ENCODE assay signal across 8 cellular contexts in genomic region chr1:6603424-6603850, GRCh38. TPM values are rescaled to one million over a fixed set of nuclear protein-coding genes. Genes with fewer than 3 reads are reported as not detected.
DNase-seq lines count a peak whose midpoint lies in the region; ATAC-seq, FAIRE-seq and TF ChIP-seq lines count a peak whose summit lies in the region.

No MANE protein-coding gene starts in this region.

- H3K27ac ChIP-seq in lung (ENCODE audit: low read depth in 1 of 2, low read length in 1 of 2) = peak overlapping the region; percentile 96 to 100

- WGBS in lung, 2 donors = 0 to 1% methylated on average over 29 of the region's 29 CpGs

- no peaks in the 10 kb centered on the region for H3K27me3 Mint-ChIP-seq in IgD-negative memory B cell
- no peaks in the 10 kb centered on the region for H3K27me3 Mint-ChIP-seq in activated CD4-positive, alpha-beta T cell treated with anti-CD3 and anti-CD28 coated beads for 36 hours
- peaks cover 3% of the 10 kb centered on the region for H3K27me3 Mint-ChIP-seq in dendritic cell treated with granulocyte-macrophage colony-stimulating factor and Interleukin-4, amounts not matched to agents 40 ng/mL and 50 ng/mL, for 4 days
- no peaks in the 10 kb centered on the region for H3K27me3 Mint-ChIP-seq in stimulated activated naive CD8-positive, alpha-beta T cell treated with anti-CD3 and anti-CD28 coated beads, Interleukin-15, Interleukin-2, amounts not matched to agents 100 ng/mL and 50 ng/mL, for 24 hours

- peaks cover 14 to 25% (median 18%) of the 10 kb centered on the region in 3 donors for H3K4me1 Mint-ChIP-seq in IgD-negative memory B cell
- peaks cover 27% of the 10 kb centered on the region for H3K4me1 Mint-ChIP-seq in activated CD4-positive, alpha-beta T cell treated with anti-CD3 and anti-CD28 coated beads for 36 hours
- peaks cover 33% of the 10 kb centered on the region for H3K4me1 Mint-ChIP-seq in dendritic cell treated with granulocyte-macrophage colony-stimulating factor and Interleukin-4, amounts not matched to agents 40 ng/mL and 50 ng/mL, for 4 days (ENCODE audit: low read depth)
- peaks cover 34% of the 10 kb centered on the region for H3K4me1 Mint-ChIP-seq in stimulated activated naive CD8-positive, alpha-beta T cell treated with anti-CD3 and anti-CD28 coated beads, Interleukin-15, Interleukin-2, amounts not matched to agents 100 ng/mL and 50 ng/mL, for 24 hours (ENCODE audit: low read depth)

- CTCF ChIA-PET in activated CD4-positive, alpha-beta T cell treated with anti-CD3 and anti-CD28 coated beads for 36 hours (lab: Charles Lee) = interaction anchor here (1.2 to 1.4 kb wide), 2 partner anchors 9 to 13 kb away, joined by 3 to 11 read pairs; no protein-coding TSS in a partner anchor

- H3K4me3 ChIP-seq in lung = peak overlapping the region; percentile 41

- POLR2A ChIA-PET in activated CD4-positive, alpha-beta T cell treated with anti-CD3 and anti-CD28 coated beads for 36 hours (lab: Charles Lee) = interaction anchor here (0.6 to 1.2 kb wide), 4 partner anchors 9 to 21 kb away, joined by 3 to 6 read pairs (median 4); partner anchors contain the start of gene THAP3

- H3K27ac Mint-ChIP-seq in IgD-negative memory B cell = peak overlapping the region; percentile 91 to 99 (median 97)
- H3K27ac Mint-ChIP-seq in activated CD4-positive, alpha-beta T cell treated with anti-CD3 and anti-CD28 coated beads for 36 hours = peak overlapping the region; percentile 95
- H3K27ac Mint-ChIP-seq in dendritic cell treated with granulocyte-macrophage colony-stimulating factor and Interleukin-4, amounts not matched to agents 40 ng/mL and 50 ng/mL, for 4 days = peak overlapping the region; percentile 98
- peak overlapping the region; percentile 93 for H3K27ac Mint-ChIP-seq in stimulated activated naive CD8-positive, alpha-beta T cell treated with anti-CD3 and anti-CD28 coated beads, Interleukin-15, Interleukin-2, amounts not matched to agents 100 ng/mL and 50 ng/mL, for 24 hours

- H3K27me3 ChIP-seq in lung (ENCODE audit: control insufficient read depth, insufficient read depth) = no peaks in the 10 kb centered on the region

- no peak for TF ChIP-seq CTCF in lung (IDR thresholded peaks at IDR 0.05; ENCODE audit: control extremely low read depth, extremely low read depth)

- no peaks in the 10 kb centered on the region for H3K9me3 ChIP-seq in lung (ENCODE audit: control insufficient read depth in 2 of 2, insufficient read depth in 1 of 2, low read length in 1 of 2)

- peak overlapping the region; percentile 89 to 100 (median 94) for H3K4me3 Mint-ChIP-seq in IgD-negative memory B cell
- H3K4me3 Mint-ChIP-seq in activated CD4-positive, alpha-beta T cell treated with anti-CD3 and anti-CD28 coated beads for 36 hours = peak overlapping the region; percentile 70
- peak overlapping the region; percentile 74 for H3K4me3 Mint-ChIP-seq in dendritic cell treated with granulocyte-macrophage colony-stimulating factor and Interleukin-4, amounts not matched to agents 40 ng/mL and 50 ng/mL, for 4 days
- H3K4me3 Mint-ChIP-seq in stimulated activated naive CD8-positive, alpha-beta T cell treated with anti-CD3 and anti-CD28 coated beads, Interleukin-15, Interleukin-2, amounts not matched to agents 100 ng/mL and 50 ng/mL, for 24 hours = peak overlapping the region; percentile 80

- peaks cover 3 to 16% of the 10 kb centered on the region in 2 donors for H3K4me1 ChIP-seq in lung (ENCODE audit: control insufficient read depth in 2 of 2, insufficient read depth in 2 of 2, low read length in 2 of 2)

- ATAC-seq in GM19372 (IDR thresholded peaks at IDR 0.05; ENCODE audit: low read depth, unreplicated experiment) = peak; percentile 11
- peak; percentile 13 for ATAC-seq in activated CD4-positive, alpha-beta T cell treated with anti-CD3 and anti-CD28 coated beads for 36 hours
- ATAC-seq in lung (ENCODE audit: insufficient read depth, low FRiP score) = no peak

- FAIRE-seq in urothelium cell line (lab: Jason Lieb, UNC) = no peak

- H3K36me3 Mint-ChIP-seq in IgD-negative memory B cell = no peaks in the 10 kb centered on the region
- H3K36me3 Mint-ChIP-seq in activated CD4-positive, alpha-beta T cell treated with anti-CD3 and anti-CD28 coated beads for 36 hours (ENCODE audit: low read depth) = peaks cover 14% of the 10 kb centered on the region
- peaks cover 35% of the 10 kb centered on the region for H3K36me3 Mint-ChIP-seq in dendritic cell treated with granulocyte-macrophage colony-stimulating factor and Interleukin-4, amounts not matched to agents 40 ng/mL and 50 ng/mL, for 4 days (ENCODE audit: low read depth)
- peaks cover 21% of the 10 kb centered on the region for H3K36me3 Mint-ChIP-seq in stimulated activated naive CD8-positive, alpha-beta T cell treated with anti-CD3 and anti-CD28 coated beads, Interleukin-15, Interleukin-2, amounts not matched to agents 100 ng/mL and 50 ng/mL, for 24 hours (ENCODE audit: low read depth)

- no peaks in the 10 kb centered on the region for H3K9me3 Mint-ChIP-seq in IgD-negative memory B cell
- H3K9me3 Mint-ChIP-seq in activated CD4-positive, alpha-beta T cell treated with anti-CD3 and anti-CD28 coated beads for 36 hours (ENCODE audit: low read depth) = no peaks in the 10 kb centered on the region
- no peaks in the 10 kb centered on the region for H3K9me3 Mint-ChIP-seq in dendritic cell treated with granulocyte-macrophage colony-stimulating factor and Interleukin-4, amounts not matched to agents 40 ng/mL and 50 ng/mL, for 4 days
- no peaks in the 10 kb centered on the region for H3K9me3 Mint-ChIP-seq in stimulated activated naive CD8-positive, alpha-beta T cell treated with anti-CD3 and anti-CD28 coated beads, Interleukin-15, Interleukin-2, amounts not matched to agents 100 ng/mL and 50 ng/mL, for 24 hours

- DNase-seq in AG08395 (ENCODE audit: low spot score) (peak; percentile 37), lung (ENCODE audit: low spot score) (peak; percentile 59), urothelium cell line (ENCODE audit: low spot score) (no peak)
- DNase-seq in activated CD4-positive, alpha-beta T cell treated with anti-CD3 and anti-CD28 coated beads for 36 hours = peak; percentile 73

- peaks cover 0 to 5% of the 10 kb centered on the region in 2 donors for H3K36me3 ChIP-seq in lung (ENCODE audit: control insufficient read depth in 2 of 2, insufficient read depth in 2 of 2, low read length in 2 of 2)

- intact Hi-C loops in activated CD4-positive, alpha-beta T cell treated with anti-CD3 and anti-CD28 coated beads for 36 hours (cut with DNase I, micrococcal nuclease) = loop anchor here (1.0 to 10.0 kb wide), 12 partner anchors 10 to 1361 kb away; partner anchors contain the start of genes ACOT7 (in 1 of the 2), CAMTA1 (in 1 of the 2), ICMT (in 1 of the 2) and NOL9 (in 1 of the 2)
- intact Hi-C loops in dendritic cell treated with granulocyte-macrophage colony-stimulating factor and Interleukin-4, amounts not matched to agents 40 ng/mL and 50 ng/mL, for 4 days (cut with micrococcal nuclease) = loop anchor here (1.0 to 5.0 kb wide), 2 partner anchors 10 to 51 kb away; partner anchors contain the start of genes NOL9 and PHF13

RNA-seq across cellular contexts. Expression of gene KLHL21, which starts 0.8 kb away (rescaled TPM):
- polyA plus RNA-seq in IgD-negative memory B cell (12.1 TPM), lung (10 to 100 TPM in 1 of 2 donors, 1 to 10 TPM in 1; 9.2 to 23.3 TPM)
- 10 to 100 TPM; 12.4 to 15.7 TPM for total RNA-seq in activated CD4-positive, alpha-beta T cell treated with anti-CD3 and anti-CD28 coated beads for 36 hours
- total RNA-seq in lung = 10 to 100 TPM; 16.0 to 31.3 TPM

RNA-seq across cellular contexts. Expression of gene PHF13, which starts 10.1 kb away (rescaled TPM):
- 5.3 TPM for polyA plus RNA-seq in IgD-negative memory B cell
- 10 to 100 TPM; 13.2 to 13.6 TPM for total RNA-seq in activated CD4-positive, alpha-beta T cell treated with anti-CD3 and anti-CD28 coated beads for 36 hours
- 10 to 100 TPM in 1 of 2 donors, 1 to 10 TPM in 1; 8.9 to 20.6 TPM for total RNA-seq in lung
- 1 to 10 TPM; 5.4 to 5.6 TPM for polyA plus RNA-seq in lung

RNA-seq across cellular contexts. Expression of gene THAP3, which starts 21.2 kb away (rescaled TPM):
- 28.4 TPM for polyA plus RNA-seq in IgD-negative memory B cell
- total RNA-seq in activated CD4-positive, alpha-beta T cell treated with anti-CD3 and anti-CD28 coated beads for 36 hours = 10 to 100 TPM; 19.4 to 22.1 TPM
- total RNA-seq in lung = 10 to 100 TPM; 12.6 to 26.5 TPM
- polyA plus RNA-seq in lung = 10 to 100 TPM; 17.8 to 23.8 TPM

RNA-seq across cellular contexts. Expression of gene ZBTB48, which starts 23.6 kb away (rescaled TPM):
- polyA plus RNA-seq in IgD-negative memory B cell = 21.4 TPM
- 10 to 100 TPM; 23.2 to 26.0 TPM for total RNA-seq in activated CD4-positive, alpha-beta T cell treated with anti-CD3 and anti-CD28 coated beads for 36 hours
- total RNA-seq in lung = 10 to 100 TPM; 21.6 to 41.3 TPM
- 10 to 100 TPM; 33.0 to 35.5 TPM for polyA plus RNA-seq in lung

RNA-seq across cellular contexts. Expression of gene TAS1R1, which starts 48.3 kb away (rescaled TPM):
- polyA plus RNA-seq in IgD-negative memory B cell (not detected), lung (under 1 TPM; 0.02 to 0.08 TPM)
- total RNA-seq in activated CD4-positive, alpha-beta T cell treated with anti-CD3 and anti-CD28 coated beads for 36 hours = under 1 TPM in 1 of 2 experiments, not detected in 1; 0.07 TPM
- under 1 TPM; 0.21 to 0.51 TPM for total RNA-seq in lung
